Comparison of ENCODE assay signal across 23 cellular contexts in genomic region chr21:15849161-15849560, GRCh38.
A peak's percentile ranks its signal among the peaks of the same experiment; 100 is the strongest.
DNase-seq lines count a peak whose midpoint lies in the region; ATAC-seq, FAIRE-seq and TF ChIP-seq lines count a peak whose summit lies in the region.
"Had no signal": no experiment of that assay in that cellular context is flagged by ENCODE, and none has a peak within 500 bp of the region (broad histone marks: within the 10 kb centered on the region; RNA-seq: fewer than 3 reads in every experiment).

No MANE protein-coding gene starts in this region.

- no peak for FAIRE-seq in astrocyte (lab: Jason Lieb, UNC)
- FAIRE-seq: HepG2 had no signal

- no peaks in the 10 kb centered on the region for H3K79me2 ChIP-seq in astrocyte (ENCODE audit: insufficient read depth, low read length)

- H3K36me3 ChIP-seq in astrocyte (ENCODE audit: insufficient read depth, low read length) = no peaks in the 10 kb centered on the region

- no peaks in the 10 kb centered on the region for H4K20me1 ChIP-seq in astrocyte (ENCODE audit: insufficient read depth, low read length)
- H4K20me1 ChIP-seq: BLaER1 had no signal

- no peaks in the 10 kb centered on the region for H3K4me1 Mint-ChIP-seq in stimulated activated naive CD8-positive, alpha-beta T cell treated with anti-CD3 and anti-CD28 coated beads, Interleukin-15, Interleukin-2, amounts not matched to agents 100 ng/mL and 50 ng/mL, for 24 hours (ENCODE audit: low read depth)
- H3K4me1 Mint-ChIP-seq in HFFc6 (ENCODE audit: low read depth) (peaks cover 44% of the 10 kb centered on the region), astrocyte (ENCODE audit: low read depth, unreplicated experiment) (peaks cover 3% of the 10 kb centered on the region)
- H3K4me1 Mint-ChIP-seq in activated CD4-positive, alpha-beta T cell treated with anti-CD3 and anti-CD28 coated beads for 36 hours = peaks cover 2% of the 10 kb centered on the region

- ATAC-seq in stimulated activated naive CD8-positive, alpha-beta T cell treated with anti-CD3 and anti-CD28 coated beads, Interleukin-15, Interleukin-2, amounts not matched to agents 100 U/mL and 50 U/mL, for 24 hours = no peak
- ATAC-seq in activated CD4-positive, alpha-beta T cell treated with anti-CD3 and anti-CD28 coated beads for 36 hours = no peak
- ATAC-seq in left lobe of liver = no peak
- ATAC-seq: HepG2, T-cell had no signal

- DNase-seq in stimulated activated naive CD8-positive, alpha-beta T cell treated with anti-CD3 and anti-CD28 coated beads, Interleukin-15, Interleukin-2, amounts not matched to agents 100 U/mL and 50 U/mL, for 24 hours = no peak
- DNase-seq in HFFc6 (no peak), astrocyte (ENCODE audit: low read depth) (no peak), activated T-cell treated with anti-CD3 and anti-CD28 coated beads for 4 hours (no peak), NCI-H524 (lab: John Stamatoyannopoulos, UW) (no peak), left lobe of liver (ENCODE audit: low spot score) (no peak)
- no peak for DNase-seq in activated CD4-positive, alpha-beta T cell treated with anti-CD3 and anti-CD28 coated beads for 36 hours
- DNase-seq: ACHN; Caco-2; CD4-positive, alpha-beta memory T cell; DMS153; H7; KBM-7; NCI-H1092 treated with DMSO at 0.1 percent for 48 hours; NCI-H1694; NCI-H2081; NCI-H510A treated with DMSO at 0.1 percent for 48 hours; SJCRH30; T-cell had no signal

- H3K9me3 ChIP-seq in astrocyte (ENCODE audit: insufficient read depth, low read depth, low read length) = no peaks in the 10 kb centered on the region
- H3K9me3 ChIP-seq: BLaER1, Caco-2, SJCRH30 had no signal

- POLR2A ChIA-PET in activated CD4-positive, alpha-beta T cell treated with anti-CD3 and anti-CD28 coated beads for 36 hours (lab: Charles Lee) = no interaction called here

- no peak for TF ChIP-seq CTCF in HFFc6 (IDR thresholded peaks at IDR 0.05)
- no peak for TF ChIP-seq CTCF in astrocyte (IDR thresholded peaks at IDR 0.05; ENCODE audit: insufficient read depth, low read depth, low read length)

- no peak overlapping the region for H3K9ac ChIP-seq in astrocyte (ENCODE audit: low read length)
- H3K9ac ChIP-seq: BLaER1 had no signal

- peak overlapping the region; percentile 61 for H3K4me2 ChIP-seq in astrocyte (ENCODE audit: low read length)
- H3K4me2 ChIP-seq: BLaER1 had no signal

- no peaks in the 10 kb centered on the region for H3K9me3 Mint-ChIP-seq in stimulated activated naive CD8-positive, alpha-beta T cell treated with anti-CD3 and anti-CD28 coated beads, Interleukin-15, Interleukin-2, amounts not matched to agents 100 ng/mL and 50 ng/mL, for 24 hours
- H3K9me3 Mint-ChIP-seq in HFFc6 (no peaks in the 10 kb centered on the region), astrocyte (ENCODE audit: unreplicated experiment) (no peaks in the 10 kb centered on the region)
- no peaks in the 10 kb centered on the region for H3K9me3 Mint-ChIP-seq in activated CD4-positive, alpha-beta T cell treated with anti-CD3 and anti-CD28 coated beads for 36 hours (ENCODE audit: low read depth)
- H3K9me3 Mint-ChIP-seq: CD4-positive, alpha-beta memory T cell; T-cell had no signal

- CTCF ChIA-PET in activated CD4-positive, alpha-beta T cell treated with anti-CD3 and anti-CD28 coated beads for 36 hours (lab: Charles Lee) = no interaction called here

- H3K4me1 ChIP-seq in astrocyte (ENCODE audit: insufficient read depth, low read length) = peaks cover 28% of the 10 kb centered on the region
- H3K4me1 ChIP-seq: BLaER1, Caco-2, SJCRH30 had no signal

- no peak overlapping the region for H3K27ac ChIP-seq in astrocyte (ENCODE audit: low read depth, low read length)
- H3K27ac ChIP-seq: BLaER1, HL-60, SJCRH30 had no signal

- intact Hi-C loops in activated CD4-positive, alpha-beta T cell treated with anti-CD3 and anti-CD28 coated beads for 36 hours (cut with DNase I, micrococcal nuclease) = no loop called here

- H2AFZ ChIP-seq in astrocyte (ENCODE audit: low read depth, low read length) = no peak overlapping the region

- H3K36me3 Mint-ChIP-seq in stimulated activated naive CD8-positive, alpha-beta T cell treated with anti-CD3 and anti-CD28 coated beads, Interleukin-15, Interleukin-2, amounts not matched to agents 100 ng/mL and 50 ng/mL, for 24 hours (ENCODE audit: low read depth) = peaks cover 17% of the 10 kb centered on the region
- H3K36me3 Mint-ChIP-seq in HFFc6 (ENCODE audit: low read depth) = no peaks in the 10 kb centered on the region
- no peaks in the 10 kb centered on the region for H3K36me3 Mint-ChIP-seq in astrocyte (ENCODE audit: low read depth, unreplicated experiment)
- peaks cover 5% of the 10 kb centered on the region for H3K36me3 Mint-ChIP-seq in activated CD4-positive, alpha-beta T cell treated with anti-CD3 and anti-CD28 coated beads for 36 hours (ENCODE audit: low read depth)

- H3K27ac Mint-ChIP-seq in stimulated activated naive CD8-positive, alpha-beta T cell treated with anti-CD3 and anti-CD28 coated beads, Interleukin-15, Interleukin-2, amounts not matched to agents 100 ng/mL and 50 ng/mL, for 24 hours = peak overlapping the region; percentile 29
- no peak overlapping the region for H3K27ac Mint-ChIP-seq in HFFc6
- no peak overlapping the region for H3K27ac Mint-ChIP-seq in astrocyte (ENCODE audit: unreplicated experiment)
- H3K27ac Mint-ChIP-seq in activated CD4-positive, alpha-beta T cell treated with anti-CD3 and anti-CD28 coated beads for 36 hours = no peak overlapping the region

- no peak overlapping the region for H3K4me3 Mint-ChIP-seq in stimulated activated naive CD8-positive, alpha-beta T cell treated with anti-CD3 and anti-CD28 coated beads, Interleukin-15, Interleukin-2, amounts not matched to agents 100 ng/mL and 50 ng/mL, for 24 hours
- peak overlapping the region; percentile 37; the same call in 1 of the 2 replicates for H3K4me3 Mint-ChIP-seq in HFFc6
- H3K4me3 Mint-ChIP-seq in astrocyte (ENCODE audit: unreplicated experiment) = no peak overlapping the region
- H3K4me3 Mint-ChIP-seq in activated CD4-positive, alpha-beta T cell treated with anti-CD3 and anti-CD28 coated beads for 36 hours = no peak overlapping the region
- H3K4me3 Mint-ChIP-seq: CD4-positive, alpha-beta memory T cell; T-cell had no signal

- H3K4me3 ChIP-seq in astrocyte (ENCODE audit: insufficient read depth, low read depth, low read length) = no peak overlapping the region
- H3K4me3 ChIP-seq: BLaER1, SJCRH30 had no signal

- H3K27me3 ChIP-seq in astrocyte (ENCODE audit: insufficient read depth, low read length) = no peaks in the 10 kb centered on the region
- H3K27me3 ChIP-seq: BLaER1, SJCRH30 had no signal

- no peaks in the 10 kb centered on the region for H3K27me3 Mint-ChIP-seq in stimulated activated naive CD8-positive, alpha-beta T cell treated with anti-CD3 and anti-CD28 coated beads, Interleukin-15, Interleukin-2, amounts not matched to agents 100 ng/mL and 50 ng/mL, for 24 hours
- no peaks in the 10 kb centered on the region for H3K27me3 Mint-ChIP-seq in HFFc6 (ENCODE audit: insufficient read depth)
- H3K27me3 Mint-ChIP-seq in astrocyte (ENCODE audit: low read depth, unreplicated experiment) = no peaks in the 10 kb centered on the region
- no peaks in the 10 kb centered on the region for H3K27me3 Mint-ChIP-seq in activated CD4-positive, alpha-beta T cell treated with anti-CD3 and anti-CD28 coated beads for 36 hours
- H3K27me3 Mint-ChIP-seq: CD4-positive, alpha-beta memory T cell; T-cell had no signal
